In genomic region chr11:108593214-108593909, GRCh38 we compare ENCODE assay signal across 8 cellular contexts.
A peak's percentile ranks its signal among the peaks of the same experiment; 100 is the strongest.
DNase-seq lines count a peak whose midpoint lies in the region; ATAC-seq, FAIRE-seq and TF ChIP-seq lines count a peak whose summit lies in the region.

A gene with protein sequence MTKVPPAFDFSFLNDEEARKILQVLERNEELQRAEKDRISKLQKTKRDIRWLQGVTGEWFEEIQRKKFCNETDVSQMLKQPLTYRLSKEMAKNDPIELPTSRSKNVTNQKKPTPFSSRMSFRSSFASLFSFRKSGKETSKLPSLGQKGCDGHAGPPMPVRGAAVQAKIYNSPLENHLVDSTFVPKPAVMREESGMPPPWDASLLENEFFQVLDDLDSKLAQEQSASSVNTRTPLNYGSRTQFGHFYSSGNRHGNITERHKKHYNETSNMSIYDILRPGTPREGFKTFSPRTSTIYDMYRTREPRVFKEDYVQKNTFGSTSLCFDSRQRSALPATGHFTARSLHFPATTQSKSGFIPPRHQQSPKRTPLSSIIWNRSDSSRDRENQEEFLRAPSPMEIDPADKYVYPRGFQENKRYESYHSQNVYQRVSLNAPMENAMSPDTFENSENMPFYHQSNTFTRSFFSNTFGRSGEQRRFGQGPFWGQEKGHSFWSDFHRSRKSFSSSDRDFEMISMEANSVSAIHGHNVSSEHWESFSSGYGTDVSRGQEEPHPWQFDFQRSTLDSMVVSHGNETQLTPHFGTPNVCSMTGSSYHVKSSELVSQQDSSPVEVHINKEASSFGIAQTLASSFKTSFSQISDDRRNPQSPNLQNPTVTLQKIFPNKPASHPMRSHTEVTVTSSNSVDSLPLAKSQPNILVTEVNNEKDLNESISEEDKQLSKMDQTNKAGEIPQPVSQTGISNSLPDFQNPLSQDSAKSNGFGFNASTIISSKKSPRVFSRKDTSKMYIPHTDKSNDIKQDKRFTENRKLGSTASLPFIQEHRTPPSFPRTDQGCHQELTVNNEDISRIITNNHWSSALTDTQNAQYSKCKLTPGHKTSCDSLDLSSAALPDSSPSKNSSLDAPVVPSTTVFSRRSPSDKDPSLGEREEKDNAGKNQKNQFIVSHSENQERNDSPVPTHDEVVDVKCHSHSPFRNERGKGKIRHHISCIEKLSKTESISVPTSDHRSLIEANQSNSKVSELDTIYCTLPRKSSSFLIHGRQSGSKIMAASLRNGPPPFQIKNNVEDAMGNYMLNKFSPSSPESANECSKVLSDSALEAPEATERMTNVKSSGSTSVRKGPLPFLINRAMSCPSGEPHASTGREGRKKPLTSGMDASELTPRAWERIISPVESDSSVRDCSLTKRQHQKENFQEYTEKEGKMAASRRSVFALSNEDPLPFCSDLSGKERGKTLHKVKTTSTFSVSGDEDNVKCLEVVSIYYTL (N-terminal part only) (minus strand): TSS chr11:108593768. CDS start chr11:108593536, 232 bp downstream.

- ATAC-seq in HG03439 (IDR thresholded peaks at IDR 0.05; ENCODE audit: unreplicated experiment), result peak; percentile 96

- peak; percentile 89 for FAIRE-seq in GM19239 (lab: Jason Lieb, UNC)

- TF ChIP-seq CTCF in coronary artery (IDR thresholded peaks at IDR 0.05), result no peak

- peak within 1 kb of the TSS in 1 of 2 donors; percentile 14 for H3K27ac ChIP-seq in coronary artery

- DNase-seq in AML-193 (lab: John Stamatoyannopoulos, UW), result peak; percentile 89 to 91
- DNase-seq in GM19239 (ENCODE audit: insufficient read length, low spot score), result peak; percentile 48
- DNase-seq in NCI-H446 treated with DMSO at 0.1 percent for 48 hours (lab: John Stamatoyannopoulos, UW), result peak; percentile 73
- peak; percentile 92 for DNase-seq in activated CD4-positive, alpha-beta T cell treated with anti-CD3 and anti-CD28 coated beads for 48 hours
- peak; percentile 78 for DNase-seq in coronary artery (ENCODE audit: low spot score)
- DNase-seq in kidney tubule cell (ENCODE audit: low spot score), result peak; percentile 98
- DNase-seq in stimulated activated CD4-positive, alpha-beta T cell treated with anti-CD3 and anti-CD28 coated beads, Interleukin-1b, Interleukin-23, amount 100 ng/mL, for 1 hour (ENCODE audit: low read depth in 2 of 2), result peak; percentile 64 to 78

- peak within 1 kb of the TSS; percentile 79 for H3K4me3 ChIP-seq in coronary artery

Comparison
In these comparisons a context has a peak if more than half of its experiments do, and no peak if none do; other contexts are left out.
1. DNase-seq: peak in every context shown above with its lines; median percentile 98 in kidney tubule cell; 92 in activated CD4-positive, alpha-beta T cell treated with anti-CD3 and anti-CD28 coated beads for 48 hours; 90 in AML-193; 78 in coronary artery; 73 in NCI-H446 treated with DMSO at 0.1 percent for 48 hours; 71 in stimulated activated CD4-positive, alpha-beta T cell treated with anti-CD3 and anti-CD28 coated beads, Interleukin-1b, Interleukin-23, amount 100 ng/mL, for 1 hour; 48 in GM19239.